1 cellular context compared by ENCODE assay signal in genomic region chr3:40086890-40087884, GRCh38.
TF ChIP-seq lines count a peak whose summit lies in the region.

No MANE protein-coding gene starts in this region.

TF ChIP-seq in HepG2, 621 proteins besides CTCF, POLR2A, EP300 and RAD21 (continued from another document and continues in another):
- TF ChIP-seq MLXIP (CRISPR knock-in tag; IDR thresholded peaks at IDR 0.05; ENCODE audit: borderline replicate concordance): no peak
- peak; percentile 54; the same call in 1 of the 2 replicates for TF ChIP-seq ZNF652 (CRISPR knock-in tag; IDR thresholded peaks at IDR 0.05; ENCODE audit: borderline replicate concordance, low read depth)
- TF ChIP-seq TBX3 (IDR thresholded peaks at IDR 0.05; ENCODE audit: borderline replicate concordance): no peak; the same call in 1 of the 2 replicates
- TF ChIP-seq ZNF567 (CRISPR knock-in tag; IDR thresholded peaks at IDR 0.05; ENCODE audit: borderline replicate concordance): no peak
- TF ChIP-seq ZNF574 (CRISPR knock-in tag; IDR thresholded peaks at IDR 0.05): no peak
- no peak for TF ChIP-seq SNAPC2 (CRISPR knock-in tag; IDR thresholded peaks at IDR 0.05)
- no peak for TF ChIP-seq TAF15 (IDR thresholded peaks at IDR 0.05; ENCODE audit: low read depth, low read length, poor library complexity, severe bottlenecking)
- no peak for TF ChIP-seq TGIF2 (CRISPR knock-in tag; IDR thresholded peaks at IDR 0.05)
- no peak for TF ChIP-seq NR1H2 (CRISPR knock-in tag; IDR thresholded peaks at IDR 0.05; ENCODE audit: borderline replicate concordance, low read depth)
- TF ChIP-seq MATR3 (CRISPR knock-in tag; IDR thresholded peaks at IDR 0.05): no peak
- TF ChIP-seq ZNF260 (CRISPR knock-in tag; IDR thresholded peaks at IDR 0.05; ENCODE audit: borderline replicate concordance, low read depth): no peak
- no peak for TF ChIP-seq RBAK (CRISPR knock-in tag; IDR thresholded peaks at IDR 0.05)
- no peak; the same call in 1 of the 2 replicates for TF ChIP-seq AHR (CRISPR knock-in tag; IDR thresholded peaks at IDR 0.05)
- TF ChIP-seq ZXDC (CRISPR knock-in tag; IDR thresholded peaks at IDR 0.05): no peak
- no peak for TF ChIP-seq GLI4 (CRISPR knock-in tag; IDR thresholded peaks at IDR 0.05; ENCODE audit: borderline replicate concordance)
- TF ChIP-seq ZNF101 (CRISPR knock-in tag; IDR thresholded peaks at IDR 0.05; ENCODE audit: borderline replicate concordance, low read depth): no peak
- TF ChIP-seq AFF4 (CRISPR knock-in tag; IDR thresholded peaks at IDR 0.05): no peak
- no peak for TF ChIP-seq PCBP1 (IDR thresholded peaks at IDR 0.05; ENCODE audit: borderline replicate concordance, low read depth, low read length)
- no peak for TF ChIP-seq ZNF232 (CRISPR knock-in tag; IDR thresholded peaks at IDR 0.05; ENCODE audit: borderline replicate concordance)
- TF ChIP-seq ZNF766 (CRISPR knock-in tag; IDR thresholded peaks at IDR 0.05; ENCODE audit: borderline replicate concordance): no peak
- TF ChIP-seq GTF3A (CRISPR knock-in tag; conservative IDR thresholded peaks at IDR 0.05): no peak
- TF ChIP-seq SMARCC2 (IDR thresholded peaks at IDR 0.05): no peak
- no peak for TF ChIP-seq ELF1 (CRISPR knock-in tag; IDR thresholded peaks at IDR 0.05)
- TF ChIP-seq ZNF777 (CRISPR knock-in tag; IDR thresholded peaks at IDR 0.05): no peak
- TF ChIP-seq CREB3 (CRISPR knock-in tag; IDR thresholded peaks at IDR 0.05): no peak
- no peak for TF ChIP-seq POGZ (CRISPR knock-in tag; IDR thresholded peaks at IDR 0.05)
- TF ChIP-seq NFYB (CRISPR knock-in tag; IDR thresholded peaks at IDR 0.05): no peak
- TF ChIP-seq ZNF672 (CRISPR knock-in tag; IDR thresholded peaks at IDR 0.05): no peak
- peak; percentile 62; the same call in 1 of the 2 replicates for TF ChIP-seq FOXP4 (CRISPR knock-in tag; IDR thresholded peaks at IDR 0.05)
- no peak for TF ChIP-seq ZKSCAN1 (IDR thresholded peaks at IDR 0.05; ENCODE audit: low read length)
- TF ChIP-seq ZNF704 (CRISPR knock-in tag; IDR thresholded peaks at IDR 0.05; ENCODE audit: borderline replicate concordance): no peak
- no peak for TF ChIP-seq ZNF746 (CRISPR knock-in tag; IDR thresholded peaks at IDR 0.05)
- TF ChIP-seq ZNF280B (CRISPR knock-in tag; IDR thresholded peaks at IDR 0.05; ENCODE audit: borderline replicate concordance): no peak
- no peak for TF ChIP-seq ZEB1 (IDR thresholded peaks at IDR 0.05; ENCODE audit: insufficient replicate concordance, low read depth)
- TF ChIP-seq SP4 (CRISPR knock-in tag; IDR thresholded peaks at IDR 0.05): no peak
- no peak for TF ChIP-seq HOXD1 (CRISPR knock-in tag; IDR thresholded peaks at IDR 0.05)
- TF ChIP-seq HES4 (CRISPR knock-in tag; IDR thresholded peaks at IDR 0.05; ENCODE audit: borderline replicate concordance): no peak
- no peak for TF ChIP-seq XBP1 (CRISPR knock-in tag; IDR thresholded peaks at IDR 0.05)
- no peak for TF ChIP-seq ZNF496 (CRISPR knock-in tag; IDR thresholded peaks at IDR 0.05; ENCODE audit: insufficient replicate concordance)
- TF ChIP-seq KAT8 (CRISPR knock-in tag; IDR thresholded peaks at IDR 0.05): no peak
- no peak for TF ChIP-seq THRA (CRISPR knock-in tag; IDR thresholded peaks at IDR 0.05; ENCODE audit: borderline replicate concordance)
- TF ChIP-seq TP53 (CRISPR knock-in tag; conservative IDR thresholded peaks at IDR 0.05): no peak
- TF ChIP-seq ATRX (CRISPR knock-in tag; IDR thresholded peaks at IDR 0.05; ENCODE audit: borderline replicate concordance): no peak
- no peak for TF ChIP-seq ZNF678 (CRISPR knock-in tag; IDR thresholded peaks at IDR 0.05)
- TF ChIP-seq ZNF839 (CRISPR knock-in tag; IDR thresholded peaks at IDR 0.05; ENCODE audit: borderline replicate concordance): no peak
